Comparison of ENCODE assay signal across 16 cellular contexts in the genomic region with DNA sequence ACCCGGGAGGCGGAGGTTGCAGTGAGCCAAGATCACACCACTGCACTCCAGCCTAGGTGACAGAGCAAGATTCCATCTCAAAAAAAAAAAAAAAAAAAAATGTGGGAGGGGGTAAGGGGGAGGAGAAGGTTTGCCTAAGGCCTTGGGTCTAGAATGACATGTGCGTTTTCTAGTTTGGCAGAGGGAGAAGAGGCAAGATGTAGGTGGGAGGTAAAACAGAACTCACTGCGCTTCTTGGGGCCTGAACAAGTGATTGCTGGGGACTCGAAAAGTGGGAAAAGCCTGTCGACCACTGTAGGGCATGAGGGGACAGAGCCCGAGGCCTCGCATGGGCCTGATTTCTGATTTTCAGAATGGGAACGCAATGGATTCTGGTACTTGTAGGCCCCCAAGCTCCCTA. TPM values are rescaled to one million over a fixed set of nuclear protein-coding genes. Genes with fewer than 3 reads are reported as not detected.
DNase-seq lines count a peak whose midpoint lies in the region; ATAC-seq and TF ChIP-seq lines count a peak whose summit lies in the region.
"Had no signal": no experiment of that assay in that cellular context is flagged by ENCODE, and none has a peak within 500 bp of the region (broad histone marks: within the 10 kb centered on the region; RNA-seq: fewer than 3 reads in every experiment).

No MANE protein-coding gene starts in this region.

- no peaks in the 10 kb centered on the region for H3K27me3 Mint-ChIP-seq in activated T-helper 17 cell treated with anti-CD3 and anti-CD28 coated beads, Interleukin-2, amount 50 U/mL, for 72 hours
- no peaks in the 10 kb centered on the region for H3K27me3 Mint-ChIP-seq in memory B cell
- H3K27me3 Mint-ChIP-seq: naive B cell had no signal

- TF ChIP-seq POLR2A in upper lobe of left lung (IDR thresholded peaks at IDR 0.05): no peak

- H3K4me3 ChIP-seq in upper lobe of left lung (no peak overlapping the region), HAP-1 (no peak overlapping the region)
- H3K4me3 ChIP-seq: cardiac muscle cell had no signal

- H3K36me3 Mint-ChIP-seq in activated naive CD4-positive, alpha-beta T cell treated with anti-CD3 and anti-CD28 coated beads, Interleukin-2, amount 50 U/mL, for 72 hours: peaks cover 24 to 38% of the 10 kb centered on the region in 2 donors
- peaks cover 100% of the 10 kb centered on the region for H3K36me3 Mint-ChIP-seq in activated T-helper 17 cell treated with anti-CD3 and anti-CD28 coated beads, Interleukin-2, amount 50 U/mL, for 72 hours (ENCODE audit: low read depth)
- peaks cover 27% of the 10 kb centered on the region for H3K36me3 Mint-ChIP-seq in memory B cell

- no peaks in the 10 kb centered on the region for H3K9me3 Mint-ChIP-seq in activated naive CD4-positive, alpha-beta T cell treated with anti-CD3 and anti-CD28 coated beads, Interleukin-2, amount 50 U/mL, for 72 hours
- H3K9me3 Mint-ChIP-seq in activated T-helper 17 cell treated with anti-CD3 and anti-CD28 coated beads, Interleukin-2, amount 50 U/mL, for 72 hours: no peaks in the 10 kb centered on the region
- no peaks in the 10 kb centered on the region for H3K9me3 Mint-ChIP-seq in memory B cell
- H3K9me3 Mint-ChIP-seq: naive B cell had no signal

- ATAC-seq in activated naive CD4-positive, alpha-beta T cell treated with anti-CD3 and anti-CD28 coated beads, Interleukin-2, amount 50 U/mL, for 72 hours: no peak
- no peak for ATAC-seq in activated T-helper 17 cell treated with anti-CD3 and anti-CD28 coated beads, Interleukin-2, amount 50 U/mL, for 72 hours (replicated peaks)
- ATAC-seq in memory B cell (ENCODE audit: low read depth) (no peak), upper lobe of left lung (ENCODE audit: low FRiP score in 2 of 2) (no peak)

- in situ Hi-C loops in HAP-1 (cut with MboI; ENCODE audit: low sequenced_read_pairs): no loop called here

- no peak for TF ChIP-seq CTCF in upper lobe of left lung (IDR thresholded peaks at IDR 0.05)

- WGBS in upper lobe of left lung, 2 donors: 93 to 96% methylated on average over 8 to 9 of the region's 9 CpGs

- DNase-seq in activated naive CD4-positive, alpha-beta T cell treated with anti-CD3 and anti-CD28 coated beads, Interleukin-2, amount 50 U/mL, for 72 hours (ENCODE audit: low spot score in 2 of 2): no peak
- no peak for DNase-seq in activated naive CD4-positive, alpha-beta T cell treated with anti-CD3 and anti-CD28 coated beads, Interleukin-2, amount 50 U/mL, for 16 hours
- no peak for DNase-seq in memory B cell (ENCODE audit: low spot score in 2 of 2)
- no peak for DNase-seq in upper lobe of left lung
- no peak for DNase-seq in epidermal melanocyte (ENCODE audit: insufficient read length, low spot score)
- no peak for DNase-seq in HAP-1 (ENCODE audit: low spot score in 2 of 2)
- DNase-seq in GOT3 (lab: John Stamatoyannopoulos, UW): no peak
- DNase-seq: DND-41, naive B cell, NCI-H1694 treated with DMSO at 0.1 percent for 48 hours, NCI-H345, RPMI8226 had no signal

- H3K4me3 Mint-ChIP-seq in activated T-helper 17 cell treated with anti-CD3 and anti-CD28 coated beads, Interleukin-2, amount 50 U/mL, for 72 hours: peak overlapping the region; percentile 52
- no peak overlapping the region for H3K4me3 Mint-ChIP-seq in memory B cell
- H3K4me3 Mint-ChIP-seq: naive B cell had no signal

- H3K4me1 Mint-ChIP-seq in activated T-helper 17 cell treated with anti-CD3 and anti-CD28 coated beads, Interleukin-2, amount 50 U/mL, for 72 hours: peaks cover 32% of the 10 kb centered on the region
- peaks cover 17% of the 10 kb centered on the region for H3K4me1 Mint-ChIP-seq in memory B cell

- H3K36me3 ChIP-seq in upper lobe of left lung (no peaks in the 10 kb centered on the region), HAP-1 (replicated peaks) (peaks cover 12% of the 10 kb centered on the region)
- H3K36me3 ChIP-seq: cardiac muscle cell had no signal

- H3K4me1 ChIP-seq in upper lobe of left lung: peaks cover 0 to 6% (median 2%) of the 10 kb centered on the region in 4 donors
- H3K4me1 ChIP-seq in HAP-1: no peaks in the 10 kb centered on the region

- H3K9me3 ChIP-seq in upper lobe of left lung (no peaks in the 10 kb centered on the region), HAP-1 (no peaks in the 10 kb centered on the region)

- peak overlapping the region in 3 of 4 donors; percentile 58 to 82 (median 77) for H3K27ac ChIP-seq in upper lobe of left lung
- H3K27ac ChIP-seq: cardiac muscle cell had no signal

- H3K27me3 ChIP-seq in upper lobe of left lung (no peaks in the 10 kb centered on the region), HAP-1 (ENCODE audit: low read depth) (no peaks in the 10 kb centered on the region)
- H3K27me3 ChIP-seq: cardiac muscle cell had no signal

- TF ChIP-seq EP300 in upper lobe of left lung (IDR thresholded peaks at IDR 0.05): no peak

- peak overlapping the region; percentile 84 to 86 for H3K27ac Mint-ChIP-seq in activated naive CD4-positive, alpha-beta T cell treated with anti-CD3 and anti-CD28 coated beads, Interleukin-2, amount 50 U/mL, for 72 hours
- peak overlapping the region; percentile 95 for H3K27ac Mint-ChIP-seq in activated T-helper 17 cell treated with anti-CD3 and anti-CD28 coated beads, Interleukin-2, amount 50 U/mL, for 72 hours
- peak overlapping the region; percentile 63 for H3K27ac Mint-ChIP-seq in memory B cell

RNA-seq across cellular contexts. Expression of a gene that starts 19.9 kb away (rescaled TPM):
- 100 to 1,000 TPM; 119 to 136 TPM for total RNA-seq in activated naive CD4-positive, alpha-beta T cell treated with anti-CD3 and anti-CD28 coated beads, Interleukin-2, amount 50 U/mL, for 72 hours
- 100 to 1,000 TPM; 116 to 145 TPM for total RNA-seq in activated T-helper 17 cell treated with anti-CD3 and anti-CD28 coated beads, Interleukin-2, amount 50 U/mL, for 72 hours
- 10 to 100 TPM in 4 of 6 donors, 1 to 10 TPM in 2; 4.2 to 15.6 (median 10.1) TPM for total RNA-seq in upper lobe of left lung
- total RNA-seq: cardiac muscle cell, lung microvascular endothelial cell, progenitor cell of endocrine pancreas had no signal

Comparison
In these comparisons a context has a peak if more than half of its experiments do, and no peak if none do; other contexts are left out.
1. RNA of a gene that starts 19.9 kb away (total RNA-seq): 116 to 145 TPM in activated T-helper 17 cell treated with anti-CD3 and anti-CD28 coated beads, Interleukin-2, amount 50 U/mL, for 72 hours and 119 to 136 TPM in activated naive CD4-positive, alpha-beta T cell treated with anti-CD3 and anti-CD28 coated beads, Interleukin-2, amount 50 U/mL, for 72 hours; 4.2 to 15.6 TPM in upper lobe of left lung; every median in the first group is over 4 times any median in the second.
2. Peak in every context shown above with its lines, with median percentiles within 50 percentile points of each other: H3K27ac Mint-ChIP-seq.